Comparison of ENCODE assay signal across 1 cellular context in the genomic region with DNA sequence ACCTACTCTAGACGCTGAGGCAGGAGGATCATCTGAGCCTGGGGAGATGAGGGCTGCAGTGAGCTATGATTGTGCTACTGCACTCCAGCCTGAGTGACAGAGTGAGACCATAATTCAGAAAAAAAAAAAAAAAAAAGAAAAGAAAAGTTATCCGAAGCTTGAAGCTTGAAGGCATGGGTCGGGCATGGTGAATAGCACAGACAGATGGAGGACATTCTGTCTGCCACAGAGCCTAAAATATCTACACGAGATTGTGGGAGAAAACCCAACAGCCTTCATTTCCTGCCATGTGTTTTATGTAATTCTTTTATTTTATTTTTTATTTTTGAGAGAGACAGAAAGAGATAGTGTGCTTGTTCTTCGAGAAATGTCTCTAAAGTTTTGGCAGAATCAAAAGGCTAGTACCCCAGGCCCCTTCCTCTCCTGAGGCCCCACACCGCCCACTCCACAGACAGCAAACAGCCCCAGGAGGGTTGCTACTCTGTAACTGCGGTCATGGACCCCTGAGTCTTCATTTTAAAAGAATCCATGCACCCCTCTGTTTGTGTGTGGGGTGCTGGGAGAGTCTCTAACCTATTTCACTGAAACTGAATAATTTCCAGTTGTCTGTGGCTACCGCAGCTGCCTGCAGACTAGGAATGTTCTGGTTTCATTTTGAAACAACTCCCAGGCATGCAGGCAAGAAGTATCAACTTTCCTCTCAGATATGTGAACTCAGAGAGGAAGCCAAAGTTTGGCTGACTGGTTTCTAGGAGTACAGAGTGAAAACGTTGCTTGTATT.
TF ChIP-seq lines count a peak whose summit lies in the region.

No MANE protein-coding gene starts in this region.

TF ChIP-seq in WTC11, 78 proteins besides CTCF, POLR2A, EP300 and RAD21 (continued from another document):
- TF ChIP-seq, protein P1, sequence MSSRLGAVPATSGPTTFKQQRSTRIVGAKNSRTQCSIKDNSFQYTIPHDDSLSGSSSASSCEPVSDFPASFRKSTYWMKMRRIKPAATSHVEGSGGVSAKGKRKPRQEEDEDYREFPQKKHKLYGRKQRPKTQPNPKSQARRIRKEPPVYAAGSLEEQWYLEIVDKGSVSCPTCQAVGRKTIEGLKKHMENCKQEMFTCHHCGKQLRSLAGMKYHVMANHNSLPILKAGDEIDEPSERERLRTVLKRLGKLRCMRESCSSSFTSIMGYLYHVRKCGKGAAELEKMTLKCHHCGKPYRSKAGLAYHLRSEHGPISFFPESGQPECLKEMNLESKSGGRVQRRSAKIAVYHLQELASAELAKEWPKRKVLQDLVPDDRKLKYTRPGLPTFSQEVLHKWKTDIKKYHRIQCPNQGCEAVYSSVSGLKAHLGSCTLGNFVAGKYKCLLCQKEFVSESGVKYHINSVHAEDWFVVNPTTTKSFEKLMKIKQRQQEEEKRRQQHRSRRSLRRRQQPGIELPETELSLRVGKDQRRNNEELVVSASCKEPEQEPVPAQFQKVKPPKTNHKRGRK (CRISPR knock-in tag; IDR thresholded peaks at IDR 0.05; ENCODE audit: borderline replicate concordance) = no peak
- TF ChIP-seq GABPB1 (CRISPR knock-in tag; IDR thresholded peaks at IDR 0.05) (no peak), ZNF138 (CRISPR knock-in tag; conservative IDR thresholded peaks at IDR 0.05) (no peak), MYBL2 (CRISPR knock-in tag; IDR thresholded peaks at IDR 0.05) (no peak)
- TF ChIP-seq, protein P2, sequence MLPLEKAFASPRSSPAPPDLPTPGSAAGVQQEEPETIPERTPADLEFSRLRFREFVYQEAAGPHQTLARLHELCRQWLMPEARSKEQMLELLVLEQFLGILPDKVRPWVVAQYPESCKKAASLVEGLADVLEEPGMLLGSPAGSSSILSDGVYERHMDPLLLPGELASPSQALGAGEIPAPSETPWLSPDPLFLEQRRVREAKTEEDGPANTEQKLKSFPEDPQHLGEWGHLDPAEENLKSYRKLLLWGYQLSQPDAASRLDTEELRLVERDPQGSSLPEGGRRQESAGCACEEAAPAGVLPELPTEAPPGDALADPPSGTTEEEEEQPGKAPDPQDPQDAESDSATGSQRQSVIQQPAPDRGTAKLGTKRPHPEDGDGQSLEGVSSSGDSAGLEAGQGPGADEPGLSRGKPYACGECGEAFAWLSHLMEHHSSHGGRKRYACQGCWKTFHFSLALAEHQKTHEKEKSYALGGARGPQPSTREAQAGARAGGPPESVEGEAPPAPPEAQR (CRISPR knock-in tag; IDR thresholded peaks at IDR 0.05) = no peak
TF ChIP-seq in WTC11: peak in this region for 0.
